In the genomic region with DNA sequence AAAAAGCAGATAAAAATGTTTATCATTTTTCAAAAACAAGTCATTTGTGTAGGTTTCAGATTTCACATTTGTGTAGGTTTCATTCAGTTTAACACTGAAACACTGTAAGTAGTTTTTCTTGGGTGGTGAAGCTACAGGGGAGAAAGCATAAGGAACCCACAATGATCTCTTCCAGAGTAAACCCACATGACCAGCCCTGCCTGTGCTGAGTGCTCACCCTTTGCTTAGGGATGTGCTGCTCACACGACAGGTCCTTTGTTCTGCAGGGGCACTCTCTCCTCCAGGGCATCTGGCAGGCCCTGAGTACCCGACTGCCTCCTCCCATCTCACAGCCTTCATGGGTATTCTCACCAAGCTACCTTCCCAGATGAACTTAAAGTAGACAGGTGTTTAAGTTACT, we compare ENCODE assay signal across 21 cellular contexts. TPM values are rescaled to one million over a fixed set of nuclear protein-coding genes. Genes with fewer than 3 reads are reported as not detected.
DNase-seq lines count a peak whose midpoint lies in the region; ATAC-seq and TF ChIP-seq lines count a peak whose summit lies in the region.
"Had no signal": no experiment of that assay in that cellular context is flagged by ENCODE, and none has a peak within 500 bp of the region (broad histone marks: within the 10 kb centered on the region; RNA-seq: fewer than 3 reads in every experiment).

No MANE protein-coding gene starts in this region.

- peaks cover 39% of the 10 kb centered on the region for H3K36me3 Mint-ChIP-seq in activated T-helper 17 cell treated with anti-CD3 and anti-CD28 coated beads, Interleukin-2, amount 50 U/mL, for 72 hours (ENCODE audit: low read depth)

- no peak overlapping the region for H3K27ac ChIP-seq in right atrium auricular region
- H3K27ac ChIP-seq in upper lobe of right lung: no peak overlapping the region
- H3K27ac ChIP-seq: C4-2B, SJCRH30, thyroid gland had no signal

- H3K9me3 Mint-ChIP-seq in activated T-helper 17 cell treated with anti-CD3 and anti-CD28 coated beads, Interleukin-2, amount 50 U/mL, for 72 hours: no peaks in the 10 kb centered on the region
- H3K9me3 Mint-ChIP-seq: activated CD4-positive, alpha-beta memory T cell treated with anti-CD3 and anti-CD28 coated beads, Interleukin-2, amount 10 ng/mL, durations not matched to agents 7 days and 5 days; stimulated activated naive CD8-positive, alpha-beta T cell treated with anti-CD3 and anti-CD28 coated beads, Interleukin-15, Interleukin-2, amounts not matched to agents 100 ng/mL and 50 ng/mL, for 24 hours had no signal

- H3K9me3 ChIP-seq in right atrium auricular region (no peaks in the 10 kb centered on the region), upper lobe of right lung (no peaks in the 10 kb centered on the region)
- H3K9me3 ChIP-seq: SJCRH30, thyroid gland had no signal

- no peak for TF ChIP-seq CTCF in right atrium auricular region (IDR thresholded peaks at IDR 0.05)
- TF ChIP-seq CTCF in fibroblast of villous mesenchyme (IDR thresholded peaks at IDR 0.05; ENCODE audit: insufficient read depth, low read depth, low read length): no peak
- TF ChIP-seq CTCF in upper lobe of right lung (IDR thresholded peaks at IDR 0.05): no peak

- H3K4me3 ChIP-seq in right atrium auricular region (no peak overlapping the region), fibroblast of villous mesenchyme (ENCODE audit: low read depth, low read length) (no peak overlapping the region), upper lobe of right lung (no peak overlapping the region)
- H3K4me3 ChIP-seq: SJCRH30, thyroid gland had no signal

- no peak overlapping the region for H3K4me3 Mint-ChIP-seq in activated T-helper 17 cell treated with anti-CD3 and anti-CD28 coated beads, Interleukin-2, amount 50 U/mL, for 72 hours
- H3K4me3 Mint-ChIP-seq: activated CD4-positive, alpha-beta memory T cell treated with anti-CD3 and anti-CD28 coated beads, Interleukin-2, amount 10 ng/mL, durations not matched to agents 7 days and 5 days; stimulated activated naive CD8-positive, alpha-beta T cell treated with anti-CD3 and anti-CD28 coated beads, Interleukin-15, Interleukin-2, amounts not matched to agents 100 ng/mL and 50 ng/mL, for 24 hours had no signal

- H3K36me3 ChIP-seq in right atrium auricular region (peaks cover 40% of the 10 kb centered on the region), upper lobe of right lung (peaks cover 34% of the 10 kb centered on the region)

- DNase-seq in right atrium auricular region (ENCODE audit: low spot score): peak; percentile 43
- no peak for DNase-seq in cardiac septum (ENCODE audit: low spot score)
- DNase-seq in NCI-H345 treated with DMSO at 0.1 percent for 48 hours (lab: John Stamatoyannopoulos, UW; ENCODE audit: unreplicated experiment): peak; percentile 4
- peak; percentile 12 for DNase-seq in fibroblast of villous mesenchyme (ENCODE audit: low read depth)
- DNase-seq in upper lobe of right lung: peak; percentile 17
- no peak for DNase-seq in HK-2 (ENCODE audit: unreplicated experiment)
- no peak for DNase-seq in NCI-H1694 treated with DMSO at 0.1 percent for 48 hours (lab: John Stamatoyannopoulos, UW)
- DNase-seq: activated CD8-positive, alpha-beta memory T cell treated with anti-CD3 and anti-CD28 coated beads, Interleukin-2, amount 50 U/mL, for 48 hours; activated gamma-delta T cell; DMS153; NCI-H1048; NCI-H526; SJCRH30; thyroid gland had no signal

- no peak for ATAC-seq in upper lobe of right lung
- no peak for ATAC-seq in activated T-helper 17 cell treated with anti-CD3 and anti-CD28 coated beads, Interleukin-2, amount 50 U/mL, for 72 hours (replicated peaks)

- intact Hi-C loops in cardiac septum (cut with DNase I) (no loop called here), upper lobe of right lung (cut with DNase I) (no loop called here)

- H3K27ac Mint-ChIP-seq in activated T-helper 17 cell treated with anti-CD3 and anti-CD28 coated beads, Interleukin-2, amount 50 U/mL, for 72 hours: no peak overlapping the region
- H3K27ac Mint-ChIP-seq: activated CD4-positive, alpha-beta memory T cell treated with anti-CD3 and anti-CD28 coated beads, Interleukin-2, amount 10 ng/mL, durations not matched to agents 7 days and 5 days; stimulated activated naive CD8-positive, alpha-beta T cell treated with anti-CD3 and anti-CD28 coated beads, Interleukin-15, Interleukin-2, amounts not matched to agents 100 ng/mL and 50 ng/mL, for 24 hours had no signal

- H3K27me3 ChIP-seq in right atrium auricular region (no peaks in the 10 kb centered on the region), upper lobe of right lung (no peaks in the 10 kb centered on the region)
- H3K27me3 ChIP-seq: SJCRH30, thyroid gland had no signal

- H3K4me1 Mint-ChIP-seq in activated T-helper 17 cell treated with anti-CD3 and anti-CD28 coated beads, Interleukin-2, amount 50 U/mL, for 72 hours: no peaks in the 10 kb centered on the region
- H3K4me1 Mint-ChIP-seq: activated CD4-positive, alpha-beta memory T cell treated with anti-CD3 and anti-CD28 coated beads, Interleukin-2, amount 10 ng/mL, durations not matched to agents 7 days and 5 days had no signal

- no peaks in the 10 kb centered on the region for H3K27me3 Mint-ChIP-seq in activated T-helper 17 cell treated with anti-CD3 and anti-CD28 coated beads, Interleukin-2, amount 50 U/mL, for 72 hours
- H3K27me3 Mint-ChIP-seq: activated CD4-positive, alpha-beta memory T cell treated with anti-CD3 and anti-CD28 coated beads, Interleukin-2, amount 10 ng/mL, durations not matched to agents 7 days and 5 days; stimulated activated naive CD8-positive, alpha-beta T cell treated with anti-CD3 and anti-CD28 coated beads, Interleukin-15, Interleukin-2, amounts not matched to agents 100 ng/mL and 50 ng/mL, for 24 hours had no signal

- H3K4me1 ChIP-seq in right atrium auricular region (peaks cover 0 to 5% of the 10 kb centered on the region in 2 donors), upper lobe of right lung (no peaks in the 10 kb centered on the region)
- H3K4me1 ChIP-seq: SJCRH30, thyroid gland had no signal

RNA-seq across cellular contexts. Expression of a gene that starts 28.9 kb away (rescaled TPM):
- total RNA-seq in right atrium auricular region: 10 to 100 TPM; 18.9 to 25.5 TPM
- 22.0 TPM for total RNA-seq in cardiac septum
- total RNA-seq in fibroblast of villous mesenchyme: 17.7 TPM in 2 replicates
- 40.3 TPM for total RNA-seq in upper lobe of right lung
- 10 to 100 TPM; 26.5 to 27.0 TPM for total RNA-seq in activated T-helper 17 cell treated with anti-CD3 and anti-CD28 coated beads, Interleukin-2, amount 50 U/mL, for 72 hours

RNA-seq across cellular contexts. Expression of a gene that starts 52.1 kb away (rescaled TPM):
- total RNA-seq in right atrium auricular region: not detected
- not detected for total RNA-seq in cardiac septum
- total RNA-seq in fibroblast of villous mesenchyme: not detected in 2 replicates
- total RNA-seq in upper lobe of right lung: not detected
- total RNA-seq in activated T-helper 17 cell treated with anti-CD3 and anti-CD28 coated beads, Interleukin-2, amount 50 U/mL, for 72 hours: not detected
- total RNA-seq: activated CD4-positive, alpha-beta memory T cell treated with anti-CD3 and anti-CD28 coated beads, Interleukin-2, amount 10 ng/mL, durations not matched to agents 7 days and 5 days; liver; pulmonary artery endothelial cell; SJCRH30; T-helper 1 cell treated with Interleukin-12 subunit alpha and Interleukin-12 subunit beta and Interleukin-4 antibody, amounts not matched to agents 30 ng/mL and 1 ng/mL, for 36 hours; thyroid gland had no signal

Comparison
In these comparisons a context has a peak if more than half of its experiments do, and no peak if none do; other contexts are left out.
1. DNase-seq: peak in right atrium auricular region (single experiment), NCI-H345 treated with DMSO at 0.1 percent for 48 hours (single experiment), fibroblast of villous mesenchyme (single experiment) and upper lobe of right lung (single experiment); none in cardiac septum (single experiment), HK-2 (single experiment) and NCI-H1694 treated with DMSO at 0.1 percent for 48 hours (single experiment).